In the genomic region with DNA sequence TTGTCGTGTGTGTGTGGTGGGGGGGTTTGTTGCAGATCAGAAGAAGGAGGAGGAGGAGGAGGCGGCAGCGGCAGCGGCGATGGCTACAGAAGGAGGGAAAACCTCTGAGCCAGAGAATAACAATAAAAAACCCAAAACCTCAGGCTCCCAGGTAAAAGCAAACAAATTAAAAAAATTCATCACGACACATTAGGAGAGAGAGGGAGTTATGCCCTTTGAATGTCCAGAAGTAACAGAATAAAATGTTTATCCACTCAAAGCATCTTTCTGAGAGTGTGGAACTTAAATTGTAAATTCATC, we compare ENCODE assay signal across 2 cellular contexts.
TF ChIP-seq lines count a peak whose summit lies in the region.

No MANE protein-coding gene starts in this region.

TF ChIP-seq in GM23338, 12 proteins besides CTCF, POLR2A, EP300 and RAD21 (continued from another document):
- TF ChIP-seq, protein P1, sequence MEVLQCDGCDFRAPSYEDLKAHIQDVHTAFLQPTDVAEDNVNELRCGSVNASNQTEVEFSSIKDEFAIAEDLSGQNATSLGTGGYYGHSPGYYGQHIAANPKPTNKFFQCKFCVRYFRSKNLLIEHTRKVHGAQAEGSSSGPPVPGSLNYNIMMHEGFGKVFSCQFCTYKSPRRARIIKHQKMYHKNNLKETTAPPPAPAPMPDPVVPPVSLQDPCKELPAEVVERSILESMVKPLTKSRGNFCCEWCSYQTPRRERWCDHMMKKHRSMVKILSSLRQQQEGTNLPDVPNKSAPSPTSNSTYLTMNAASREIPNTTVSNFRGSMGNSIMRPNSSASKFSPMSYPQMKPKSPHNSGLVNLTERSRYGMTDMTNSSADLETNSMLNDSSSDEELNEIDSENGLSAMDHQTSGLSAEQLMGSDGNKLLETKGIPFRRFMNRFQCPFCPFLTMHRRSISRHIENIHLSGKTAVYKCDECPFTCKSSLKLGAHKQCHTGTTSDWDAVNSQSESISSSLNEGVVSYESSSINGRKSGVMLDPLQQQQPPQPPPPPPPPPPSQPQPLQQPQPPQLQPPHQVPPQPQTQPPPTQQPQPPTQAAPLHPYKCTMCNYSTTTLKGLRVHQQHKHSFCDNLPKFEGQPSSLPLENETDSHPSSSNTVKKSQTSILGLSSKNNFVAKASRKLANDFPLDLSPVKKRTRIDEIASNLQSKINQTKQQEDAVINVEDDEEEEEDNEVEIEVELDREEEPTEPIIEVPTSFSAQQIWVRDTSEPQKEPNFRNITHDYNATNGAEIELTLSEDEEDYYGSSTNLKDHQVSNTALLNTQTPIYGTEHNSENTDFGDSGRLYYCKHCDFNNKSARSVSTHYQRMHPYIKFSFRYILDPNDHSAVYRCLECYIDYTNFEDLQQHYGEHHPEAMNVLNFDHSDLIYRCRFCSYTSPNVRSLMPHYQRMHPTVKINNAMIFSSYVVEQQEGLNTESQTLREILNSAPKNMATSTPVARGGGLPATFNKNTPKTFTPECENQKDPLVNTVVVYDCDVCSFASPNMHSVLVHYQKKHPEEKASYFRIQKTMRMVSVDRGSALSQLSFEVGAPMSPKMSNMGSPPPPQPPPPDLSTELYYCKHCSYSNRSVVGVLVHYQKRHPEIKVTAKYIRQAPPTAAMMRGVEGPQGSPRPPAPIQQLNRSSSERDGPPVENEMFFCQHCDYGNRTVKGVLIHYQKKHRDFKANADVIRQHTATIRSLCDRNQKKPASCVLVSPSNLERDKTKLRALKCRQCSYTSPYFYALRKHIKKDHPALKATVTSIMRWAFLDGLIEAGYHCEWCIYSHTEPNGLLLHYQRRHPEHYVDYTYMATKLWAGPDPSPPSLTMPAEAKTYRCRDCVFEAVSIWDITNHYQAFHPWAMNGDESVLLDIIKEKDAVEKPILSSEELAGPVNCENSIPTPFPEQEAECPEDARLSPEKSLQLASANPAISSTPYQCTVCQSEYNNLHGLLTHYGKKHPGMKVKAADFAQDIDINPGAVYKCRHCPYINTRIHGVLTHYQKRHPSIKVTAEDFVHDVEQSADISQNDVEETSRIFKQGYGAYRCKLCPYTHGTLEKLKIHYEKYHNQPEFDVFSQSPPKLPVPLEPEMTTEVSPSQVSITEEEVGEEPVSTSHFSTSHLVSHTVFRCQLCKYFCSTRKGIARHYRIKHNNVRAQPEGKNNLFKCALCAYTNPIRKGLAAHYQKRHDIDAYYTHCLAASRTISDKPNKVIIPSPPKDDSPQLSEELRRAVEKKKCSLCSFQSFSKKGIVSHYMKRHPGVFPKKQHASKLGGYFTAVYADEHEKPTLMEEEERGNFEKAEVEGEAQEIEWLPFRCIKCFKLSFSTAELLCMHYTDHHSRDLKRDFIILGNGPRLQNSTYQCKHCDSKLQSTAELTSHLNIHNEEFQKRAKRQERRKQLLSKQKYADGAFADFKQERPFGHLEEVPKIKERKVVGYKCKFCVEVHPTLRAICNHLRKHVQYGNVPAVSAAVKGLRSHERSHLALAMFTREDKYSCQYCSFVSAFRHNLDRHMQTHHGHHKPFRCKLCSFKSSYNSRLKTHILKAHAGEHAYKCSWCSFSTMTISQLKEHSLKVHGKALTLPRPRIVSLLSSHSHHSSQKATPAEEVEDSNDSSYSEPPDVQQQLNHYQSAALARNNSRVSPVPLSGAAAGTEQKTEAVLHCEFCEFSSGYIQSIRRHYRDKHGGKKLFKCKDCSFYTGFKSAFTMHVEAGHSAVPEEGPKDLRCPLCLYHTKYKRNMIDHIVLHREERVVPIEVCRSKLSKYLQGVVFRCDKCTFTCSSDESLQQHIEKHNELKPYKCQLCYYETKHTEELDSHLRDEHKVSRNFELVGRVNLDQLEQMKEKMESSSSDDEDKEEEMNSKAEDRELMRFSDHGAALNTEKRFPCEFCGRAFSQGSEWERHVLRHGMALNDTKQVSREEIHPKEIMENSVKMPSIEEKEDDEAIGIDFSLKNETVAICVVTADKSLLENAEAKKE (CRISPR knock-in tag; IDR thresholded peaks at IDR 0.05): no peak
- no peak for TF ChIP-seq NANOG (IDR thresholded peaks at IDR 0.05; ENCODE audit: borderline replicate concordance)
- TF ChIP-seq JUNB (IDR thresholded peaks at IDR 0.05; ENCODE audit: unreplicated experiment): no peak
- TF ChIP-seq ZNF331 (CRISPR knock-in tag; IDR thresholded peaks at IDR 0.05; ENCODE audit: low read depth): no peak
- TF ChIP-seq EZH2 (IDR thresholded peaks at IDR 0.05; ENCODE audit: low read depth, unreplicated experiment): no peak
- TF ChIP-seq, protein P2, sequence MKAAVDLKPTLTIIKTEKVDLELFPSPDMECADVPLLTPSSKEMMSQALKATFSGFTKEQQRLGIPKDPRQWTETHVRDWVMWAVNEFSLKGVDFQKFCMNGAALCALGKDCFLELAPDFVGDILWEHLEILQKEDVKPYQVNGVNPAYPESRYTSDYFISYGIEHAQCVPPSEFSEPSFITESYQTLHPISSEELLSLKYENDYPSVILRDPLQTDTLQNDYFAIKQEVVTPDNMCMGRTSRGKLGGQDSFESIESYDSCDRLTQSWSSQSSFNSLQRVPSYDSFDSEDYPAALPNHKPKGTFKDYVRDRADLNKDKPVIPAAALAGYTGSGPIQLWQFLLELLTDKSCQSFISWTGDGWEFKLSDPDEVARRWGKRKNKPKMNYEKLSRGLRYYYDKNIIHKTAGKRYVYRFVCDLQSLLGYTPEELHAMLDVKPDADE (IDR thresholded peaks at IDR 0.05): no peak

TF ChIP-seq in WTC11, 78 proteins besides CTCF, POLR2A, EP300 and RAD21 (continued from another document):
- TF ChIP-seq, protein P3, sequence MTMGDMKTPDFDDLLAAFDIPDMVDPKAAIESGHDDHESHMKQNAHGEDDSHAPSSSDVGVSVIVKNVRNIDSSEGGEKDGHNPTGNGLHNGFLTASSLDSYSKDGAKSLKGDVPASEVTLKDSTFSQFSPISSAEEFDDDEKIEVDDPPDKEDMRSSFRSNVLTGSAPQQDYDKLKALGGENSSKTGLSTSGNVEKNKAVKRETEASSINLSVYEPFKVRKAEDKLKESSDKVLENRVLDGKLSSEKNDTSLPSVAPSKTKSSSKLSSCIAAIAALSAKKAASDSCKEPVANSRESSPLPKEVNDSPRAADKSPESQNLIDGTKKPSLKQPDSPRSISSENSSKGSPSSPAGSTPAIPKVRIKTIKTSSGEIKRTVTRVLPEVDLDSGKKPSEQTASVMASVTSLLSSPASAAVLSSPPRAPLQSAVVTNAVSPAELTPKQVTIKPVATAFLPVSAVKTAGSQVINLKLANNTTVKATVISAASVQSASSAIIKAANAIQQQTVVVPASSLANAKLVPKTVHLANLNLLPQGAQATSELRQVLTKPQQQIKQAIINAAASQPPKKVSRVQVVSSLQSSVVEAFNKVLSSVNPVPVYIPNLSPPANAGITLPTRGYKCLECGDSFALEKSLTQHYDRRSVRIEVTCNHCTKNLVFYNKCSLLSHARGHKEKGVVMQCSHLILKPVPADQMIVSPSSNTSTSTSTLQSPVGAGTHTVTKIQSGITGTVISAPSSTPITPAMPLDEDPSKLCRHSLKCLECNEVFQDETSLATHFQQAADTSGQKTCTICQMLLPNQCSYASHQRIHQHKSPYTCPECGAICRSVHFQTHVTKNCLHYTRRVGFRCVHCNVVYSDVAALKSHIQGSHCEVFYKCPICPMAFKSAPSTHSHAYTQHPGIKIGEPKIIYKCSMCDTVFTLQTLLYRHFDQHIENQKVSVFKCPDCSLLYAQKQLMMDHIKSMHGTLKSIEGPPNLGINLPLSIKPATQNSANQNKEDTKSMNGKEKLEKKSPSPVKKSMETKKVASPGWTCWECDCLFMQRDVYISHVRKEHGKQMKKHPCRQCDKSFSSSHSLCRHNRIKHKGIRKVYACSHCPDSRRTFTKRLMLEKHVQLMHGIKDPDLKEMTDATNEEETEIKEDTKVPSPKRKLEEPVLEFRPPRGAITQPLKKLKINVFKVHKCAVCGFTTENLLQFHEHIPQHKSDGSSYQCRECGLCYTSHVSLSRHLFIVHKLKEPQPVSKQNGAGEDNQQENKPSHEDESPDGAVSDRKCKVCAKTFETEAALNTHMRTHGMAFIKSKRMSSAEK (CRISPR knock-in tag; IDR thresholded peaks at IDR 0.05; ENCODE audit: borderline replicate concordance): no peak
- TF ChIP-seq, protein P4, sequence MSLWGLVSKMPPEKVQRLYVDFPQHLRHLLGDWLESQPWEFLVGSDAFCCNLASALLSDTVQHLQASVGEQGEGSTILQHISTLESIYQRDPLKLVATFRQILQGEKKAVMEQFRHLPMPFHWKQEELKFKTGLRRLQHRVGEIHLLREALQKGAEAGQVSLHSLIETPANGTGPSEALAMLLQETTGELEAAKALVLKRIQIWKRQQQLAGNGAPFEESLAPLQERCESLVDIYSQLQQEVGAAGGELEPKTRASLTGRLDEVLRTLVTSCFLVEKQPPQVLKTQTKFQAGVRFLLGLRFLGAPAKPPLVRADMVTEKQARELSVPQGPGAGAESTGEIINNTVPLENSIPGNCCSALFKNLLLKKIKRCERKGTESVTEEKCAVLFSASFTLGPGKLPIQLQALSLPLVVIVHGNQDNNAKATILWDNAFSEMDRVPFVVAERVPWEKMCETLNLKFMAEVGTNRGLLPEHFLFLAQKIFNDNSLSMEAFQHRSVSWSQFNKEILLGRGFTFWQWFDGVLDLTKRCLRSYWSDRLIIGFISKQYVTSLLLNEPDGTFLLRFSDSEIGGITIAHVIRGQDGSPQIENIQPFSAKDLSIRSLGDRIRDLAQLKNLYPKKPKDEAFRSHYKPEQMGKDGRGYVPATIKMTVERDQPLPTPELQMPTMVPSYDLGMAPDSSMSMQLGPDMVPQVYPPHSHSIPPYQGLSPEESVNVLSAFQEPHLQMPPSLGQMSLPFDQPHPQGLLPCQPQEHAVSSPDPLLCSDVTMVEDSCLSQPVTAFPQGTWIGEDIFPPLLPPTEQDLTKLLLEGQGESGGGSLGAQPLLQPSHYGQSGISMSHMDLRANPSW (CRISPR knock-in tag; conservative IDR thresholded peaks at IDR 0.05; ENCODE audit: low read depth): no peak
- TF ChIP-seq KAT7 (CRISPR knock-in tag; IDR thresholded peaks at IDR 0.05; ENCODE audit: borderline replicate concordance) (no peak), ZNF232 (CRISPR knock-in tag; IDR thresholded peaks at IDR 0.05) (no peak), SMAD4 (CRISPR knock-in tag; IDR thresholded peaks at IDR 0.05) (no peak), SP1 (CRISPR knock-in tag; conservative IDR thresholded peaks at IDR 0.05) (no peak), ETV6 (CRISPR knock-in tag; IDR thresholded peaks at IDR 0.05) (no peak), JUN (CRISPR knock-in tag; IDR thresholded peaks at IDR 0.05) (no peak)
- TF ChIP-seq, protein P5, sequence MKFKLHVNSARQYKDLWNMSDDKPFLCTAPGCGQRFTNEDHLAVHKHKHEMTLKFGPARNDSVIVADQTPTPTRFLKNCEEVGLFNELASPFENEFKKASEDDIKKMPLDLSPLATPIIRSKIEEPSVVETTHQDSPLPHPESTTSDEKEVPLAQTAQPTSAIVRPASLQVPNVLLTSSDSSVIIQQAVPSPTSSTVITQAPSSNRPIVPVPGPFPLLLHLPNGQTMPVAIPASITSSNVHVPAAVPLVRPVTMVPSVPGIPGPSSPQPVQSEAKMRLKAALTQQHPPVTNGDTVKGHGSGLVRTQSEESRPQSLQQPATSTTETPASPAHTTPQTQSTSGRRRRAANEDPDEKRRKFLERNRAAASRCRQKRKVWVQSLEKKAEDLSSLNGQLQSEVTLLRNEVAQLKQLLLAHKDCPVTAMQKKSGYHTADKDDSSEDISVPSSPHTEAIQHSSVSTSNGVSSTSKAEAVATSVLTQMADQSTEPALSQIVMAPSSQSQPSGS (CRISPR knock-in tag; IDR thresholded peaks at IDR 0.05; ENCODE audit: borderline replicate concordance, low read depth): no peak
